8 cellular contexts compared by ENCODE assay signal in the genomic region with DNA sequence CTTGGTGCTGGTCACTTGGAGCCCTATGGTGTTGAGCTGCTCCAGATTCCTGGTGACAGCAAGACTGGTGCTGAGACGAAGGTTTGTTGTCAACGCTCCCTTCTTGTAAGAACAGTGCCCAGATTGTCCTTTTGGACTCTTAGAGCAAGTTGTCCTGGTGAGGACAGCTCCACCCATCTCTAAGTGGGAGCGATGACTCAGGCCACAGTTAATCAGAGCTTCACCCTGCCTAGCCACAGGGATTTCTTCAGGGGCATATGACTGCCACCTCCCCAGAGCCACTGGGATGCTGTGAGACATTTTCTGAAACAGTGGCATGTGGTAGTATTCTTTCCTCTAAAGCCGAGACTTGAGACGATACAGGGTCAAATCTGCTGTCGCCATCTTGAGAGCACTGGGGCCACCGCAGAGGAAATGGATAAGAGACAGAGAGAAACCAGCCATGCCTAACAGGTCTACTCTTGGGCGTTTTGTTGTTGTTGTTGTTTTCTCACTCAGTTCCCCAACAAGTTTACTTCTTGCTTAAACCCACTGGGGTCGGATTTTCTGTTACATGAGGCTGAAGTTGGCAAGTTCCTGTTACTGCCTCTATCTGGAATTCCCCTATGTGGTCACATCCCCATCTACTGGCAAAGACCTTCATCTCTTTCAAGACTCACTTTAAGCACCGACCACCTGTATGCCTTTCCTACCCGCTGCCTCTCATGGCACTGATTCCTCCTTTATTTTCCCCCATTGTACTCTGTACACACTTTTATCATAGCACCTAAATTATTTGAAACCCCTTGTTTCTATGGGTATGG. TPM values are rescaled to one million over a fixed set of nuclear protein-coding genes. Genes with fewer than 3 reads are reported as not detected.
DNase-seq lines count a peak whose midpoint lies in the region; ATAC-seq and TF ChIP-seq lines count a peak whose summit lies in the region.

No MANE protein-coding gene starts in this region.

- H3K9me3 Mint-ChIP-seq in WTC11, result no peaks in the 10 kb centered on the region

- H3K27me3 Mint-ChIP-seq in WTC11 (ENCODE audit: low read depth), result no peaks in the 10 kb centered on the region

- no peak overlapping the region for H3K4me3 ChIP-seq in lower lobe of right lung

- peak; percentile 15 for DNase-seq in GDM1 (lab: John Stamatoyannopoulos, UW)
- DNase-seq in WTC11 (ENCODE audit: low spot score), result peak; percentile 14
- DNase-seq in lower lobe of right lung, result no peak
- DNase-seq in activated CD8-positive, alpha-beta memory T cell treated with anti-CD3 and anti-CD28 coated beads for 24 hours, result no peak
- DNase-seq in NCI-H510A treated with DMSO at 0.1 percent for 48 hours (lab: John Stamatoyannopoulos, UW), result no peak
- no peak for DNase-seq in mesenteric fat pad (ENCODE audit: low spot score)

- H3K27me3 ChIP-seq in lower lobe of right lung (ENCODE audit: low read depth), result no peaks in the 10 kb centered on the region

- no peaks in the 10 kb centered on the region for H3K36me3 ChIP-seq in lower lobe of right lung

- intact Hi-C loops in lower lobe of right lung (cut with DNase I), result no loop called here

- no peaks in the 10 kb centered on the region for H3K4me1 Mint-ChIP-seq in WTC11

- no peaks in the 10 kb centered on the region for H3K9me3 ChIP-seq in lower lobe of right lung

- ATAC-seq in HG03442 (IDR thresholded peaks at IDR 0.05; ENCODE audit: unreplicated experiment) (peak; percentile 64), WTC11 (peak; percentile 96), lower lobe of right lung (peak; percentile 62 to 77), HG03108 (IDR thresholded peaks at IDR 0.05; ENCODE audit: unreplicated experiment) (no peak)

- POLR2A ChIA-PET in WTC11 (lab: Charles Lee), result no interaction called here

- no peak overlapping the region for H3K4me3 Mint-ChIP-seq in WTC11

- H3K27ac Mint-ChIP-seq in WTC11, result no peak overlapping the region

- TF ChIP-seq CTCF in WTC11 (IDR thresholded peaks at IDR 0.05) (no peak), lower lobe of right lung (IDR thresholded peaks at IDR 0.05) (no peak)

- no peaks in the 10 kb centered on the region for H3K36me3 Mint-ChIP-seq in WTC11

- H3K4me1 ChIP-seq in lower lobe of right lung, result no peaks in the 10 kb centered on the region

- H3K27ac ChIP-seq in lower lobe of right lung, result no peak overlapping the region

- CTCF ChIA-PET in WTC11 (lab: Charles Lee), result interaction anchor here (1.1 to 8.1 kb wide), 4 partner anchors 44 to 96 kb away, joined by 3 to 69 read pairs (median 5); partner anchors contain the start of gene U2SURP

TF ChIP-seq in WTC11, 78 proteins besides CTCF, POLR2A, EP300 and RAD21:
- TF ChIP-seq ZNF423 (CRISPR knock-in tag; IDR thresholded peaks at IDR 0.05), result no peak
- TF ChIP-seq, protein P1, sequence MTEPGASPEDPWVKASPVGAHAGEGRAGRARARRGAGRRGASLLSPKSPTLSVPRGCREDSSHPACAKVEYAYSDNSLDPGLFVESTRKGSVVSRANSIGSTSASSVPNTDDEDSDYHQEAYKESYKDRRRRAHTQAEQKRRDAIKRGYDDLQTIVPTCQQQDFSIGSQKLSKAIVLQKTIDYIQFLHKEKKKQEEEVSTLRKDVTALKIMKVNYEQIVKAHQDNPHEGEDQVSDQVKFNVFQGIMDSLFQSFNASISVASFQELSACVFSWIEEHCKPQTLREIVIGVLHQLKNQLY (CRISPR knock-in tag; IDR thresholded peaks at IDR 0.05), result no peak

RNA-seq across cellular contexts. Expression of gene PCOLCE2, which starts 16.0 kb away (rescaled TPM):
- total RNA-seq in WTC11 (2021), result 13.5 to 13.7 TPM (median 13.7 TPM) in 3 replicates
- total RNA-seq in lower lobe of right lung, result 41.0 TPM
- total RNA-seq in mesenteric fat pad, result 255 TPM

RNA-seq across cellular contexts. Expression of gene PAQR9, which starts 58.6 kb away (rescaled TPM):
- total RNA-seq in WTC11 (2021), result 2.0 to 2.5 TPM (median 2.4 TPM) in 3 replicates
- total RNA-seq in lower lobe of right lung, result not detected
- total RNA-seq in mesenteric fat pad, result not detected

Comparison
In these comparisons a context has a peak if more than half of its experiments do, and no peak if none do; other contexts are left out.
1. DNase-seq: peak in GDM1 (single experiment) and WTC11 (single experiment); none in lower lobe of right lung (single experiment), activated CD8-positive, alpha-beta memory T cell treated with anti-CD3 and anti-CD28 coated beads for 24 hours (single experiment), NCI-H510A treated with DMSO at 0.1 percent for 48 hours (single experiment) and mesenteric fat pad (single experiment).